In the genomic region with DNA sequence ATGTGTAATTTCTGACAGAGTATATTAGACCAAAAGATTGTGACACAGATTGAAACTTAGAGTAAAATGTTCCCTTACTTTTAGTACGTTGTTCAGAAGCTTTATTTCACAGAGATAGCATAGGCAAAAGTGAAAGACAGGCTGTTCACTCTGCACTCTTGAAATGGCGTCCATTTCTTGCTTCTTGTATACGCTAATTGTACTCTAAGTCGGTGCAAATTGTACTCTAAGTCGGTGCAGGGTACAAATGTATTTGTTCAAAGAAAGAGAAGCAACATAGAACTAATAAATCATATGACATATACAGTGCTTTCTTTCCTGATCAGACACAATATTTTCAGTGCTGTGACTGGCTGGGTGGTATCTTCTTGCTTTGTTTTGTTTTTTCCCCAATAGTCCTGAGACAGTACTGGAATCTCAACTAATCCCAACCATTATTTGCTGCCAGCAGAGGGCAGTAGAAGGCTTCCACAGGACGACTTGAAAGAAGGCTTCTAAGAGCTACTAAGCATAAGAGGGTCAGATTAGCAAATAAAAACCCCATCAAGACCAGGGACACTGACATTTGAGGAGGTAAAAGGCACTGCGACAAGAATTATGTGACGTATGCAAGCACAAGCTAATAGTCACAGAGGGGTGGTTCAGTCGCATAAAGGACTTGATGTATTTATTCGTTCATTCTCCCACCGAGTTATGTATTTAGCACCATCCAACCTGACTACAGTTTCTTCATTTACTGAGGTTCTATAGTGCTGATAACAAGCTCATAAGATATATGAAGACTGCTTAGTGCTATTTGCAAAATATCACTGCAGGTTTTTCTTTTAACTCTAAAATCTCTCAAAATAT, we compare ENCODE assay signal across 1 cellular context.
TF ChIP-seq lines count a peak whose summit lies in the region.

No MANE protein-coding gene starts in this region.

TF ChIP-seq in HepG2, 621 proteins besides CTCF, POLR2A, EP300 and RAD21 (continued from another document):
- TF ChIP-seq PITX1 (CRISPR knock-in tag; IDR thresholded peaks at IDR 0.05), result peak; percentile 64
